37 cellular contexts compared by ENCODE assay signal in genomic region chr2:16025211-16025875, GRCh38.
"Had no signal": no experiment of that assay in that cellular context is flagged by ENCODE, and none has a peak within 500 bp of the region (broad histone marks: within the 10 kb centered on the region; RNA-seq: fewer than 3 reads in every experiment).

No MANE protein-coding gene starts in this region.

- H3K27me3 ChIP-seq: adrenal gland, body of pancreas, brain microvascular endothelial cell had no signal

- DNase-seq: activated CD4-positive, alpha-beta memory T cell treated with anti-CD3 and anti-CD28 coated beads for 36 hours; activated CD4-positive, alpha-beta T cell treated with anti-CD3 and anti-CD28 coated beads for 4 hours; activated CD4-positive, alpha-beta T cell treated with anti-CD3 and anti-CD28 coated beads, Interleukin-2, amount 10 ng/mL, durations not matched to agents 24 days and 14 days; activated CD4-positive, alpha-beta T cell treated with anti-CD3 and anti-CD28 coated beads, Interleukin-2, amount 50 U/mL, for 1 hour; activated CD4-positive, alpha-beta T cell treated with anti-CD3 and anti-CD28 coated beads, Interleukin-2, amount 50 U/mL, for 4 hours; activated CD4-positive, CD25-positive, alpha-beta regulatory T cell; activated CD8-positive, alpha-beta memory T cell treated with anti-CD3 and anti-CD28 coated beads, Interleukin-2, amount 50 U/mL, for 4 hours; activated CD8-positive, alpha-beta T cell treated with anti-CD3 and anti-CD28 coated beads for 36 hours; activated effector memory CD4-positive, alpha-beta T cell treated with anti-CD3 and anti-CD28 coated beads, Interleukin-2, amount 50 U/mL, for 16 hours; activated gamma-delta T cell treated with Interleukin-2 at 50 U/mL for 16 hours; activated naive CD4-positive, alpha-beta T cell; activated naive CD4-positive, alpha-beta T cell treated with anti-CD3 and anti-CD28 coated beads for 36 hours; activated naive CD4-positive, alpha-beta T cell treated with anti-CD3 and anti-CD28 coated beads, Interleukin-2, amount 50 U/mL, for 16 hours; activated naive CD8-positive, alpha-beta T cell treated with anti-CD3 and anti-CD28 coated beads for 36 hours; activated T-cell treated with anti-CD3 and anti-CD28 coated beads for 4 hours; activated T-cell treated with anti-CD3 and anti-CD28 coated beads, Interleukin-2, amount 50 U/mL, for 1 hour; activated T-cell treated with anti-CD3 and anti-CD28 coated beads, Interleukin-2, amount 50 U/mL, for 4 hours; activated T-cell treated with anti-CD3 and anti-CD28 coated beads, Interleukin-2, amount 50 U/mL, for 72 hours; adrenal gland; amniotic stem cell; aorta; body of pancreas; brain microvascular endothelial cell; cerebellar nuclear complex; T-helper 1 cell; T-helper 2 cell; T-helper 9 cell; WERI-Rb-1 had no signal

- H3K4me1 Mint-ChIP-seq: activated CD4-positive, alpha-beta T cell treated with anti-CD3 and anti-CD28 coated beads, Interleukin-2, amount 10 ng/mL, durations not matched to agents 24 days and 14 days; activated naive CD8-positive, alpha-beta T cell treated with anti-CD3 and anti-CD28 coated beads for 36 hours; activated T-helper 17 cell treated with anti-CD3 and anti-CD28 coated beads, Interleukin-2, amount 50 U/mL, for 72 hours; central memory CD8-positive, alpha-beta T cell had no signal

- H3K27ac Mint-ChIP-seq: activated CD4-positive, alpha-beta memory T cell treated with anti-CD3 and anti-CD28 coated beads for 36 hours; activated CD4-positive, alpha-beta T cell treated with anti-CD3 and anti-CD28 coated beads, Interleukin-2, amount 10 ng/mL, durations not matched to agents 24 days and 14 days; activated CD8-positive, alpha-beta T cell treated with anti-CD3 and anti-CD28 coated beads for 36 hours; activated naive CD4-positive, alpha-beta T cell treated with anti-CD3 and anti-CD28 coated beads for 36 hours; activated naive CD4-positive, alpha-beta T cell treated with anti-CD3 and anti-CD28 coated beads, Interleukin-2, amount 50 U/mL, for 72 hours; activated naive CD8-positive, alpha-beta T cell treated with anti-CD3 and anti-CD28 coated beads for 36 hours; activated T-cell treated with anti-CD3 and anti-CD28 coated beads, Interleukin-2, amount 50 U/mL, for 72 hours; activated T-helper 1 cell treated with anti-CD3 and anti-CD28 coated beads, Interleukin-12 subunit alpha, Interleukin-12 subunit beta, Interleukin-2, Interleukin-4 antibody, amounts not matched to agents 30 ng/mL and 10 ng/mL and 1 ng/mL, durations not matched to agents 14 hours and 24 hours and 36 hours; activated T-helper 17 cell treated with anti-CD3 and anti-CD28 coated beads, Interleukin-2, amount 50 U/mL, for 72 hours; T-helper 1 cell treated with Interleukin-12 subunit alpha and Interleukin-12 subunit beta and Interleukin-4 antibody, amounts not matched to agents 30 μg/mL and 1 μg/mL, for 36 hours; T-helper 2 cell treated with Interferon-gamma antibody and Interleukin-4, amounts not matched to agents 5 μg/mL and 100 μg/mL, for 36 hours; WTC11 had no signal

- H3K36me3 ChIP-seq: adrenal gland, brain microvascular endothelial cell, breast epithelium, WERI-Rb-1 had no signal

- H3K9me3 ChIP-seq: adrenal gland, body of pancreas, breast epithelium had no signal

- H3K27me3 Mint-ChIP-seq: activated CD4-positive, alpha-beta memory T cell treated with anti-CD3 and anti-CD28 coated beads for 36 hours; central memory CD8-positive, alpha-beta T cell had no signal

- H3K9me3 Mint-ChIP-seq: activated CD4-positive, alpha-beta memory T cell treated with anti-CD3 and anti-CD28 coated beads for 36 hours; activated CD4-positive, alpha-beta T cell treated with anti-CD3 and anti-CD28 coated beads, Interleukin-2, amount 10 ng/mL, durations not matched to agents 24 days and 14 days; activated CD8-positive, alpha-beta T cell treated with anti-CD3 and anti-CD28 coated beads for 36 hours; activated naive CD4-positive, alpha-beta T cell treated with anti-CD3 and anti-CD28 coated beads for 36 hours; activated naive CD4-positive, alpha-beta T cell treated with anti-CD3 and anti-CD28 coated beads, Interleukin-2, amount 50 U/mL, for 72 hours; activated naive CD8-positive, alpha-beta T cell treated with anti-CD3 and anti-CD28 coated beads for 36 hours; activated T-cell treated with anti-CD3 and anti-CD28 coated beads, Interleukin-2, amount 50 U/mL, for 4 hours; activated T-cell treated with anti-CD3 and anti-CD28 coated beads, Interleukin-2, amount 50 U/mL, for 72 hours; activated T-helper 1 cell treated with anti-CD3 and anti-CD28 coated beads, Interleukin-12 subunit alpha, Interleukin-12 subunit beta, Interleukin-2, Interleukin-4 antibody, amounts not matched to agents 30 ng/mL and 10 ng/mL and 1 ng/mL, durations not matched to agents 14 hours and 24 hours and 36 hours; activated T-helper 17 cell treated with anti-CD3 and anti-CD28 coated beads, Interleukin-2, amount 50 U/mL, for 72 hours; T-helper 1 cell treated with Interleukin-12 subunit alpha and Interleukin-12 subunit beta and Interleukin-4 antibody, amounts not matched to agents 30 μg/mL and 1 μg/mL, for 36 hours; T-helper 2 cell treated with Interferon-gamma antibody and Interleukin-4, amounts not matched to agents 5 μg/mL and 100 μg/mL, for 36 hours; WTC11 had no signal

- H3K4me1 ChIP-seq: adrenal gland, body of pancreas, breast epithelium had no signal

- H3K27ac ChIP-seq: adrenal gland, body of pancreas, brain microvascular endothelial cell, breast epithelium, WERI-Rb-1 had no signal

- ATAC-seq: activated CD4-positive, CD25-positive, alpha-beta regulatory T cell treated with anti-CD3 and anti-CD28 coated beads, Interleukin-2, amount 50 U/mL, for 24 hours; activated CD8-positive, alpha-beta T cell treated with anti-CD3 and anti-CD28 coated beads for 36 hours; activated naive CD4-positive, alpha-beta T cell treated with anti-CD3 and anti-CD28 coated beads, Interleukin-2, amount 50 U/mL, for 72 hours; activated T-cell treated with anti-CD3 and anti-CD28 coated beads, Interleukin-2, amount 50 U/mL, for 4 hours; activated T-cell treated with anti-CD3 and anti-CD28 coated beads, Interleukin-2, amount 50 U/mL, for 72 hours; activated T-helper 17 cell treated with anti-CD3 and anti-CD28 coated beads, Interleukin-2, amount 50 U/mL, for 72 hours; body of pancreas; WTC11 had no signal

- H3K4me3 ChIP-seq: adrenal gland, body of pancreas, breast epithelium had no signal

- H3K36me3 Mint-ChIP-seq: activated CD4-positive, alpha-beta memory T cell treated with anti-CD3 and anti-CD28 coated beads for 36 hours; activated naive CD4-positive, alpha-beta T cell treated with anti-CD3 and anti-CD28 coated beads, Interleukin-2, amount 50 U/mL, for 72 hours; activated naive CD8-positive, alpha-beta T cell treated with anti-CD3 and anti-CD28 coated beads for 36 hours; WTC11 had no signal

- H3K4me3 Mint-ChIP-seq: activated CD4-positive, alpha-beta memory T cell treated with anti-CD3 and anti-CD28 coated beads for 36 hours; activated CD4-positive, alpha-beta T cell treated with anti-CD3 and anti-CD28 coated beads, Interleukin-2, amount 10 ng/mL, durations not matched to agents 24 days and 14 days; activated CD8-positive, alpha-beta T cell treated with anti-CD3 and anti-CD28 coated beads for 36 hours; activated naive CD4-positive, alpha-beta T cell treated with anti-CD3 and anti-CD28 coated beads for 36 hours; activated naive CD8-positive, alpha-beta T cell treated with anti-CD3 and anti-CD28 coated beads for 36 hours; activated T-cell treated with anti-CD3 and anti-CD28 coated beads, Interleukin-2, amount 50 U/mL, for 4 hours; activated T-cell treated with anti-CD3 and anti-CD28 coated beads, Interleukin-2, amount 50 U/mL, for 72 hours; activated T-helper 1 cell treated with anti-CD3 and anti-CD28 coated beads, Interleukin-12 subunit alpha, Interleukin-12 subunit beta, Interleukin-2, Interleukin-4 antibody, amounts not matched to agents 30 ng/mL and 10 ng/mL and 1 ng/mL, durations not matched to agents 14 hours and 24 hours and 36 hours; activated T-helper 17 cell treated with anti-CD3 and anti-CD28 coated beads, Interleukin-2, amount 50 U/mL, for 72 hours; central memory CD8-positive, alpha-beta T cell; T-helper 1 cell treated with Interleukin-12 subunit alpha and Interleukin-12 subunit beta and Interleukin-4 antibody, amounts not matched to agents 30 μg/mL and 1 μg/mL, for 36 hours; T-helper 2 cell treated with Interferon-gamma antibody and Interleukin-4, amounts not matched to agents 5 μg/mL and 100 μg/mL, for 36 hours; WTC11 had no signal
